Comparison of ENCODE assay signal across 8 cellular contexts in the genomic region with DNA sequence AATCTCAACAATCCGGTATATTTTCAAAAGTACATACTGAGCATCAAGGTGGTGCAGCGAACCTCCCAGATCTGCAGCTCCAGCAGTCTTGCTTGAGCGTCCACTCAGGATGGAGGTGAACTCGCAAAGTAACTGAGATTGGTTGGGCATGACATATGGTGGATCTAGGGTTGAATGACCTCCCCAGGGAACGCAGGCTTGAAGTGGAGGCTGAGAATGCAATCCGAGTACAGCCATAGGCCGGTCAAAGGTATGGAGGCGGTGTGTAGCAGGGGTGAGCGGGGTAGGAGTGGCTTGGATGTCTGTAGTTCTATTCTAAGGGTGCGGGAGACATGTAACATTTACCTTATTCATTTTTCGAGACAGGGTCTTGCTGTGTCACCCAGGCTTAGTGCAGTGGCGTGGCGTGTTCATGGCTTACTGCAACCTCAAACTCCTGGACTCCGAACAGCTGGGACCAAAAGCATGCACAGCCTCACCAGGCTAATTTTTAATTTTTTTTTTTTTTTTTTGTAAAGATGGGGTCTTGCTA. TPM values are rescaled to one million over a fixed set of nuclear protein-coding genes. Genes with fewer than 3 reads are reported as not detected.
A peak's percentile ranks its signal among the peaks of the same experiment; 100 is the strongest.
DNase-seq lines count a peak whose midpoint lies in the region; ATAC-seq and FAIRE-seq lines count a peak whose summit lies in the region.

No MANE protein-coding gene starts in this region.

- H3K36me3 Mint-ChIP-seq in activated T-cell treated with anti-CD3 and anti-CD28 coated beads, Interleukin-2, amount 50 U/mL, for 72 hours (ENCODE audit: insufficient read depth in 2 of 2): peaks cover 6 to 10% of the 10 kb centered on the region in 2 donors

- H3K36me3 ChIP-seq in neuron (ENCODE audit: insufficient read depth, low read length): peaks cover 46% of the 10 kb centered on the region

- H3K4me3 Mint-ChIP-seq in activated T-cell treated with anti-CD3 and anti-CD28 coated beads, Interleukin-2, amount 50 U/mL, for 72 hours: peak overlapping the region; percentile 94 to 97

- FAIRE-seq in frontal cortex (lab: Jason Lieb, UNC): no peak

- DNase-seq in Right ventricle myocardium inferior (ENCODE audit: missing footprints) (no peak), cardiac septum (ENCODE audit: low spot score) (no peak), NCI-H2081 treated with DMSO at 0.1 percent for 48 hours (lab: John Stamatoyannopoulos, UW) (peak; percentile 24), frontal cortex (ENCODE audit: low spot score in 2 of 2) (peak; percentile 47 to 49), cortex of kidney (lab: John Stamatoyannopoulos, UW) (no peak)
- peak; percentile 18 to 29 for DNase-seq in activated T-cell treated with anti-CD3 and anti-CD28 coated beads, Interleukin-2, amount 50 U/mL, for 72 hours

- H3K27ac Mint-ChIP-seq in activated T-cell treated with anti-CD3 and anti-CD28 coated beads, Interleukin-2, amount 50 U/mL, for 72 hours: peak overlapping the region; percentile 90

- no peaks in the 10 kb centered on the region for H3K27me3 ChIP-seq in neuron (ENCODE audit: insufficient read depth, low read length)

- ATAC-seq in Right ventricle myocardium inferior (peak; percentile 56), HG02798 (IDR thresholded peaks at IDR 0.05; ENCODE audit: poor library complexity, unreplicated experiment) (peak; percentile 16)
- peak; percentile 16 to 19 for ATAC-seq in activated T-cell treated with anti-CD3 and anti-CD28 coated beads, Interleukin-2, amount 50 U/mL, for 72 hours (replicated peaks in 1 of 2)

- H2AFZ ChIP-seq in neuron (ENCODE audit: low read depth, low read length): peak overlapping the region; percentile 23

- peaks cover 55% of the 10 kb centered on the region for H3K4me1 Mint-ChIP-seq in activated T-cell treated with anti-CD3 and anti-CD28 coated beads, Interleukin-2, amount 50 U/mL, for 72 hours (ENCODE audit: low read depth)

- no peaks in the 10 kb centered on the region for H3K9me3 ChIP-seq in neuron (ENCODE audit: low read length)

- H3K4me3 ChIP-seq in neuron (ENCODE audit: low read length): peak overlapping the region; percentile 58

- no peaks in the 10 kb centered on the region for H3K27me3 Mint-ChIP-seq in activated T-cell treated with anti-CD3 and anti-CD28 coated beads, Interleukin-2, amount 50 U/mL, for 72 hours (ENCODE audit: low read depth)

- peaks cover 25% of the 10 kb centered on the region for H3K4me1 ChIP-seq in neuron (ENCODE audit: insufficient read depth, low read length)

- intact Hi-C loops in Right ventricle myocardium inferior (cut with DNase I): no loop called here
- intact Hi-C loops in cardiac septum (cut with DNase I): loop anchor here (5.0 kb wide), 2 partner anchors 156 to 271 kb away; a partner anchor contains a TSS

- no peaks in the 10 kb centered on the region for H3K9me3 Mint-ChIP-seq in activated T-cell treated with anti-CD3 and anti-CD28 coated beads, Interleukin-2, amount 50 U/mL, for 72 hours

RNA-seq across cellular contexts. Expression of a gene that starts 0.6 kb away (rescaled TPM):
- total RNA-seq in Right ventricle myocardium inferior (63.3 TPM), cardiac septum (48.7 TPM), frontal cortex (38.3 TPM)
- 10 to 100 TPM; 34.3 to 40.6 TPM for total RNA-seq in activated T-cell treated with anti-CD3 and anti-CD28 coated beads, Interleukin-2, amount 50 U/mL, for 72 hours

RNA-seq across cellular contexts. Expression of a gene that starts 15.8 kb away (rescaled TPM):
- 60.4 TPM for total RNA-seq in Right ventricle myocardium inferior
- total RNA-seq in cardiac septum: 44.1 TPM
- total RNA-seq in activated T-cell treated with anti-CD3 and anti-CD28 coated beads, Interleukin-2, amount 50 U/mL, for 72 hours: 10 to 100 TPM; 27.1 to 27.2 TPM
- 18.8 TPM for total RNA-seq in frontal cortex

RNA-seq across cellular contexts. Expression of a gene that starts 16.6 kb away (rescaled TPM):
- total RNA-seq in Right ventricle myocardium inferior (17.4 TPM), cardiac septum (15.0 TPM), frontal cortex (21.6 TPM)
- total RNA-seq in activated T-cell treated with anti-CD3 and anti-CD28 coated beads, Interleukin-2, amount 50 U/mL, for 72 hours: 10 to 100 TPM; 30.7 to 36.6 TPM

RNA-seq across cellular contexts. Expression of a gene that starts 30.9 kb away (rescaled TPM):
- 45.8 TPM for total RNA-seq in Right ventricle myocardium inferior
- total RNA-seq in cardiac septum: 36.2 TPM
- 10 to 100 TPM; 68.3 to 78.6 TPM for total RNA-seq in activated T-cell treated with anti-CD3 and anti-CD28 coated beads, Interleukin-2, amount 50 U/mL, for 72 hours
- 32.2 TPM for total RNA-seq in frontal cortex

RNA-seq across cellular contexts. Expression of a gene that starts 31.6 kb away (rescaled TPM):
- total RNA-seq in Right ventricle myocardium inferior (0.76 TPM), cardiac septum (not detected), frontal cortex (0.82 TPM)
- total RNA-seq in activated T-cell treated with anti-CD3 and anti-CD28 coated beads, Interleukin-2, amount 50 U/mL, for 72 hours: 100 to 1,000 TPM; 119 to 144 TPM

Comparison
In these comparisons a context has a peak if more than half of its experiments do, and no peak if none do; other contexts are left out.
1. DNase-seq: peak in NCI-H2081 treated with DMSO at 0.1 percent for 48 hours (single experiment), activated T-cell treated with anti-CD3 and anti-CD28 coated beads, Interleukin-2, amount 50 U/mL, for 72 hours (2 of 2) and frontal cortex (2 of 2); none in Right ventricle myocardium inferior (single experiment), cardiac septum (single experiment) and cortex of kidney (single experiment).
2. Peak in every context shown above with its lines, with median percentiles within 50 percentile points of each other: ATAC-seq.